In the genomic region with DNA sequence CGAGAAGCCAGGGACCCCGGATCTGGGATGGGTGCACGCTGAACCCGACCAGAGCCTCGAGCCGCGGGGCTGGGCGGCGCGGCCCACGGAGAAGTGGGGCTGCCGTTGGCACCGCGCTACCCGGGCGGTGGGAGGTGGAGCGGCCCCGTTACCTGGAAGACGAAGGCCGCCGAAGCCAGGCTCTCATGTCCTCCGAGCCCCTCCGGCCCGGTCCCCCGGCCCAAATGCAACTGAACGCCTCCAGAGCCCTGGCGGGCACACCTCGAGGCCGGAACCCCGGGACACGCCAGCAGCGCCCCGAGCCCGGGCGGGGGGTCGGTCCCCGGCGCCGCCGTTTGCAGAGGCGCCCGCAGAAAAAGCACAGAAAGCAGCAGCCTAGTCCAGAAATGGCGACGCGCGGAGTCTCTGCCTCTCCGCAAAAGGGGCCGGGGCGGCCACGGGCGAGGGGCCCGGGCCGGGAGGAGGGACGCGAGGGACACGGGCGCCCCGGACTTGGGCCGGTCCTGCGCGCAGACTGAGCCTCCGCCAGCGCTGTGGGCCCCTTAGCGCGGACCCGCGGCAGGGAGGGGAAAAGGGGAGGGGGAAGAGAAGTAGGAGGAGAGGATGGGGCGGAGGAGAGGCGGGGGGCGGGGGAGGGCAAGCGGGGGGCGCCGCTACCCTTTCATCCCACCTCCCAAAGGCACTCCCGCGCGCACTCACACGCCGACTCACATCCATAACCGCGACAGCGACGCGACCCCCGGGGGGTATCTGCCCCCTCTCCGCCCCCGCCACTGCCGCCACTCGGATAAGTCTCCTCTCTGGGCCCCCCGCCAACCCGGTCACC, we compare ENCODE assay signal across 7 cellular contexts. TPM values are rescaled to one million over a fixed set of nuclear protein-coding genes. Genes with fewer than 3 reads are reported as not detected.
DNase-seq lines count a peak whose midpoint lies in the region; ATAC-seq and TF ChIP-seq lines count a peak whose summit lies in the region.

No MANE protein-coding gene starts in this region.

- no peak overlapping the region for H4K8ac ChIP-seq in mesendoderm (ENCODE audit: low read depth, low read length)

- WGBS in mesendoderm (ENCODE audit: extremely low coverage, insufficient coverage, low lambda C conversion rate) = no CpG with 5 or more reads among the region's 90 CpGs

- H3K79me2 ChIP-seq in mesendoderm (ENCODE audit: control insufficient read depth, insufficient read depth, low read length) = peaks cover 36% of the 10 kb centered on the region

- intact Hi-C loops in colonic mucosa (cut with DNase I) = loop anchor here (5.0 kb wide), 2 partner anchors 103 to 273 kb away; no protein-coding TSS in a partner anchor
- intact Hi-C loops in upper lobe of right lung (cut with DNase I) = loop anchor here (10.0 kb wide), 2 partner anchors 95 to 275 kb away; no protein-coding TSS in a partner anchor

- DNase-seq in HFF-Myc (ENCODE audit: extremely low read depth, low read depth) = no peak
- peak; percentile 22 for DNase-seq in T follicular helper cell (ENCODE audit: low read depth)
- peak; percentile 52 for DNase-seq in colonic mucosa
- peak; percentile 74 for DNase-seq in mesendoderm
- DNase-seq in upper lobe of right lung = peak; percentile 78

- no peaks in the 10 kb centered on the region for H3K36me3 ChIP-seq in colonic mucosa
- H3K36me3 ChIP-seq in mesendoderm (ENCODE audit: control insufficient read depth, insufficient read depth, low read length) = peaks cover 7% of the 10 kb centered on the region
- H3K36me3 ChIP-seq in upper lobe of right lung = no peaks in the 10 kb centered on the region

- H3K27ac ChIP-seq in colonic mucosa (peak overlapping the region; percentile 80), mesendoderm (ENCODE audit: low read depth, low read length) (peak overlapping the region; percentile 99), upper lobe of right lung (no peak overlapping the region)

- no peak overlapping the region for H2AK5ac ChIP-seq in mesendoderm (ENCODE audit: low read length)

- H3K4me3 ChIP-seq in HFF-Myc (replicated peaks; ENCODE audit: low read depth, low read length) = peak overlapping the region; percentile 78
- peak overlapping the region; percentile 86 for H3K4me3 ChIP-seq in colonic mucosa
- peak overlapping the region; percentile 74 for H3K4me3 ChIP-seq in mesendoderm (ENCODE audit: low read length)
- H3K4me3 ChIP-seq in upper lobe of right lung = no peak overlapping the region

- H4K5ac ChIP-seq in mesendoderm (ENCODE audit: low read length) = no peak overlapping the region

- TF ChIP-seq CTCF in HFF-Myc (IDR thresholded peaks at IDR 0.05; ENCODE audit: low read depth, low read length, missing control alignments) = no peak
- no peak for TF ChIP-seq CTCF in colonic mucosa (IDR thresholded peaks at IDR 0.05)
- no peak for TF ChIP-seq CTCF in upper lobe of right lung (IDR thresholded peaks at IDR 0.05)

- no peaks in the 10 kb centered on the region for H3K27me3 ChIP-seq in colonic mucosa
- no peaks in the 10 kb centered on the region for H3K27me3 ChIP-seq in mesendoderm (ENCODE audit: insufficient read depth, low read length, poor library complexity)
- H3K27me3 ChIP-seq in upper lobe of right lung = no peaks in the 10 kb centered on the region

- peak overlapping the region in 1 of 2 donors; percentile 82 for H3K9ac ChIP-seq in colonic mucosa (ENCODE audit: low read depth in 2 of 2, low read length in 2 of 2)
- peak overlapping the region; percentile 82 for H3K9ac ChIP-seq in mesendoderm (ENCODE audit: low read length)

- peaks cover 12% of the 10 kb centered on the region for H3K79me1 ChIP-seq in mesendoderm (ENCODE audit: low read length)

- H3K18ac ChIP-seq in mesendoderm (ENCODE audit: low read length) = peak overlapping the region; percentile 99

- H2BK120ac ChIP-seq in mesendoderm (ENCODE audit: low read depth, low read length) = peak overlapping the region; percentile 96

- peak overlapping the region; percentile 87 for H2BK15ac ChIP-seq in mesendoderm (replicated peaks; ENCODE audit: low read depth)

- H2BK5ac ChIP-seq in mesendoderm (ENCODE audit: low read length) = no peak overlapping the region

- no peak overlapping the region for H3K23ac ChIP-seq in mesendoderm (ENCODE audit: low read length)

- ATAC-seq in upper lobe of right lung (peak; percentile 34), GM21528 (IDR thresholded peaks at IDR 0.05; ENCODE audit: low FRiP score, unreplicated experiment) (no peak)
- no peak for ATAC-seq in activated CD4-positive, CD25-positive, alpha-beta regulatory T cell treated with anti-CD3 and anti-CD28 coated beads, Interleukin-2, amount 50 U/mL, for 24 hours

- H3K4me2 ChIP-seq in mesendoderm (ENCODE audit: low read length) = peak overlapping the region; percentile 74

- peak overlapping the region; percentile 97 for H3K4ac ChIP-seq in mesendoderm (ENCODE audit: low read depth, low read length)

- H3K9me3 ChIP-seq in colonic mucosa (no peaks in the 10 kb centered on the region), upper lobe of right lung (no peaks in the 10 kb centered on the region)

- H3K4me1 ChIP-seq in colonic mucosa (peaks cover 2% of the 10 kb centered on the region), mesendoderm (ENCODE audit: control insufficient read depth, low read depth, low read length) (peaks cover 21% of the 10 kb centered on the region), upper lobe of right lung (peaks cover 11% of the 10 kb centered on the region)

- H3K56ac ChIP-seq in mesendoderm (ENCODE audit: low read length) = peak overlapping the region; percentile 88

RNA-seq across cellular contexts. Expression of a gene that starts 1.4 kb away (rescaled TPM):
- 10 to 100 TPM; 38.0 to 41.6 TPM for total RNA-seq in colonic mucosa
- 28.1 TPM for polyA plus RNA-seq in mesendoderm (2013, experiment 1 of 2)
- polyA plus RNA-seq in mesendoderm (2013, experiment 2 of 2) = 28.5 TPM
- 63.6 TPM for total RNA-seq in upper lobe of right lung
